In the genomic region with DNA sequence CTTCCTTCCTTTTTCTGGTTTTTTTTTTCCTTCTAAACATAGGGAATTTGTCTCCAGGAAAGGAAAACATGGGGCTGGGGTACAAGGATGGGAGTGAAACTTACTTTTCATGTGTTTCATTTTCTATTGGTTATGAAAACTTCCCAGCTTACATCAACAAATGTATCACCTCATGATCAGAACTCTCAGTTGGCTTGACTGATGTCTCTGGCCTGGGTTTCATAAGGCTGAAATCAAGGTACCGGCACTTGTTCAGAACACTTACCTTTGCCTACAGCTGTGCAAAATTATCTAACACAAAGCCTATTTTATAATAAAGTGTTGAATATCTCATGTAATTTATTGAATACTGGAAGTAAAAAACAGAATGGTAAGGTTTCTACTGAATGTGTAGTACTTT, we compare ENCODE assay signal across 19 cellular contexts.
DNase-seq lines count a peak whose midpoint lies in the region; ATAC-seq, FAIRE-seq and TF ChIP-seq lines count a peak whose summit lies in the region.
"Had no signal": no experiment of that assay in that cellular context is flagged by ENCODE, and none has a peak within 500 bp of the region (broad histone marks: within the 10 kb centered on the region; RNA-seq: fewer than 3 reads in every experiment).

No MANE protein-coding gene starts in this region.

- H3K27ac Mint-ChIP-seq in mesothelial cell of epicardium = peak overlapping the region; percentile 77
- no peak overlapping the region for H3K27ac Mint-ChIP-seq in effector memory CD8-positive, alpha-beta T cell
- H3K27ac Mint-ChIP-seq: GM23338, H9 had no signal

- no peaks in the 10 kb centered on the region for H4K20me1 ChIP-seq in Loucy (ENCODE audit: insufficient read depth, low read length, poor library complexity, severe bottlenecking)

- peaks cover 68% of the 10 kb centered on the region for H3K4me1 ChIP-seq in Loucy (ENCODE audit: insufficient read depth, low read length, poor library complexity, severe bottlenecking)
- no peaks in the 10 kb centered on the region for H3K4me1 ChIP-seq in lower lobe of right lung

- peak overlapping the region; percentile 75 for H3K4me2 ChIP-seq in Loucy (ENCODE audit: low read depth, low read length, poor library complexity, severe bottlenecking)
- H3K4me2 ChIP-seq: GM23338 had no signal

- no peak overlapping the region for H3K4me3 Mint-ChIP-seq in mesothelial cell of epicardium
- H3K4me3 Mint-ChIP-seq in effector memory CD8-positive, alpha-beta T cell = no peak overlapping the region
- H3K4me3 Mint-ChIP-seq: CD4-positive, alpha-beta memory T cell; GM23338; H9 had no signal

- H3K36me3 ChIP-seq in Loucy (ENCODE audit: insufficient read depth, low read length) (no peaks in the 10 kb centered on the region), lower lobe of right lung (no peaks in the 10 kb centered on the region)

- TF ChIP-seq POLR2A in GM12891 (IDR thresholded peaks at IDR 0.05; ENCODE audit: low read depth, low read length) = no peak

- H3K9me3 ChIP-seq in Loucy (ENCODE audit: insufficient read depth, low read depth, low read length) = peaks cover 16% of the 10 kb centered on the region; the same call in 1 of the 2 replicates
- H3K9me3 ChIP-seq in lower lobe of right lung = peaks cover 9% of the 10 kb centered on the region

- no peak overlapping the region for H2AFZ ChIP-seq in Loucy (ENCODE audit: low read length)

- TF ChIP-seq CTCF in Loucy (conservative IDR thresholded peaks at IDR 0.05; ENCODE audit: low read length) (no peak), mesothelial cell of epicardium (IDR thresholded peaks at IDR 0.05; ENCODE audit: unreplicated experiment) (no peak), lower lobe of right lung (IDR thresholded peaks at IDR 0.05) (no peak), GM20000 (IDR thresholded peaks at IDR 0.05; ENCODE audit: extremely low read depth, missing control alignments) (no peak)

- peak overlapping the region; percentile 57 for H3K4me3 ChIP-seq in Loucy (ENCODE audit: low read length, poor library complexity, severe bottlenecking)
- no peak overlapping the region for H3K4me3 ChIP-seq in lower lobe of right lung
- H3K4me3 ChIP-seq: GM23338 had no signal

- FAIRE-seq in GM12891 (lab: Jason Lieb, UNC) = peak; percentile 48
- FAIRE-seq: D721Med had no signal

- no peaks in the 10 kb centered on the region for H3K27me3 ChIP-seq in Loucy (ENCODE audit: insufficient read depth, low read length, poor library complexity, severe bottlenecking)
- H3K27me3 ChIP-seq in lower lobe of right lung (ENCODE audit: low read depth) = no peaks in the 10 kb centered on the region

- no peak for DNase-seq in GM12891 (ENCODE audit: insufficient read length, low spot score)
- no peak for DNase-seq in mesothelial cell of epicardium (ENCODE audit: low spot score in 2 of 2, unreplicated experiment in 2 of 2)
- no peak for DNase-seq in lower lobe of right lung
- no peak for DNase-seq in GM20000 (ENCODE audit: low spot score)
- DNase-seq in effector memory CD8-positive, alpha-beta T cell = no peak
- no peak for DNase-seq in OCI-M1 (lab: John Stamatoyannopoulos, UW)
- DNase-seq: C1 segment of cervical spinal cord; Caco-2; CD4-positive, alpha-beta memory T cell; DMS 273 treated with DMSO at 0.1 percent for 48 hours; DMS53; DMS79 treated with DMSO at 0.1 percent for 48 hours; GF-D8; H9 had no signal

- peaks cover 16% of the 10 kb centered on the region for H3K9me3 Mint-ChIP-seq in mesothelial cell of epicardium
- peaks cover 6 to 10% of the 10 kb centered on the region in 2 donors for H3K9me3 Mint-ChIP-seq in effector memory CD8-positive, alpha-beta T cell

- intact Hi-C loops in lower lobe of right lung (cut with DNase I) = no loop called here

- peak overlapping the region; percentile 69 for H3K9ac ChIP-seq in Loucy (ENCODE audit: low read depth, low read length, poor library complexity, severe bottlenecking)

- no peaks in the 10 kb centered on the region for H3K9me2 ChIP-seq in Loucy (replicated peaks; ENCODE audit: low read depth, low read length)

- no peaks in the 10 kb centered on the region for H3F3A ChIP-seq in Loucy (ENCODE audit: low read depth)

- H3K79me2 ChIP-seq in Loucy (ENCODE audit: insufficient read depth, low read length) = peaks cover 5% of the 10 kb centered on the region; the same call in 1 of the 2 replicates

- ATAC-seq in GM21390 (IDR thresholded peaks at IDR 0.05; ENCODE audit: unreplicated experiment) = peak; percentile 48
- ATAC-seq in lower lobe of right lung = no peak
- ATAC-seq in effector memory CD8-positive, alpha-beta T cell (replicated peaks) = no peak
- ATAC-seq: GM23338, HCT116 had no signal

- H3K27ac ChIP-seq in lower lobe of right lung = no peak overlapping the region

- peaks cover 10% of the 10 kb centered on the region for H3K36me3 Mint-ChIP-seq in mesothelial cell of epicardium
- no peaks in the 10 kb centered on the region for H3K36me3 Mint-ChIP-seq in effector memory CD8-positive, alpha-beta T cell (ENCODE audit: insufficient read depth)

- H3K4me1 Mint-ChIP-seq in mesothelial cell of epicardium = peaks cover 38% of the 10 kb centered on the region
- no peaks in the 10 kb centered on the region for H3K4me1 Mint-ChIP-seq in effector memory CD8-positive, alpha-beta T cell (ENCODE audit: low read depth in 2 of 2)

- H3K27me3 Mint-ChIP-seq in mesothelial cell of epicardium (ENCODE audit: low read depth) = no peaks in the 10 kb centered on the region
- H3K27me3 Mint-ChIP-seq in effector memory CD8-positive, alpha-beta T cell = peaks cover 0 to 6% of the 10 kb centered on the region in 2 donors
- H3K27me3 Mint-ChIP-seq: CD4-positive, alpha-beta memory T cell had no signal

TF ChIP-seq in GM12891, 5 proteins besides CTCF, POLR2A, EP300 and RAD21:
- TF ChIP-seq SPI1 (IDR thresholded peaks at IDR 0.05; ENCODE audit: low read depth, low read length) = no peak
- no peak for TF ChIP-seq POU2F2 (IDR thresholded peaks at IDR 0.05; ENCODE audit: low read depth, low read length)
- TF ChIP-seq PAX5 (IDR thresholded peaks at IDR 0.05; ENCODE audit: insufficient read depth, low read length, severe bottlenecking) = no peak
- TF ChIP-seq TAF1 (IDR thresholded peaks at IDR 0.05; ENCODE audit: low read depth, low read length) = no peak
